1 cellular context compared by ENCODE assay signal in genomic region chr4:150789864-150790263, GRCh38.
TF ChIP-seq lines count a peak whose summit lies in the region.

No MANE protein-coding gene starts in this region.

TF ChIP-seq in HEK293, 187 proteins besides CTCF, POLR2A, EP300 and RAD21 (continued from another document):
- peak; percentile 84 for TF ChIP-seq PRDM6 (tag by site-specific recombination; IDR thresholded peaks at IDR 0.05)
TF ChIP-seq in HEK293: peak in this region for 4.
